Comparison of ENCODE assay signal across 17 cellular contexts in genomic region chr11:75244052-75244814, GRCh38. TPM values are rescaled to one million over a fixed set of nuclear protein-coding genes. Genes with fewer than 3 reads are reported as not detected.
"Had no signal": no experiment of that assay in that cellular context is flagged by ENCODE, and none has a peak within 500 bp of the region (broad histone marks: within the 10 kb centered on the region; RNA-seq: fewer than 3 reads in every experiment).

No MANE protein-coding gene starts in this region.

- H3K27ac ChIP-seq: adrenal gland, left lung, SK-N-MC, VCaP had no signal

- H3K4me3 ChIP-seq: adrenal gland, left lung, SK-N-MC, smooth muscle cell had no signal

- H3K36me3 Mint-ChIP-seq: naive B cell had no signal

- ATAC-seq: activated CD8-positive, alpha-beta T cell treated with anti-CD3 and anti-CD28 coated beads, Interleukin-2, amount 10 ng/mL, durations not matched to agents 7 days and 5 days; esophagus mucosa; left lung; right cardiac atrium; stimulated activated naive CD8-positive, alpha-beta T cell treated with anti-CD3 and anti-CD28 coated beads, Interleukin-15, amount 100 ng/mL, for 72 hours had no signal

- H3K27me3 ChIP-seq: adrenal gland had no signal

- H3K36me3 ChIP-seq: adrenal gland, left lung had no signal

- H3K9me3 Mint-ChIP-seq: activated naive CD4-positive, alpha-beta T cell treated with anti-CD3 and anti-CD28 coated beads for 36 hours; naive B cell; stimulated activated naive CD8-positive, alpha-beta T cell treated with anti-CD3 and anti-CD28 coated beads, Interleukin-15, amount 100 ng/mL, for 72 hours had no signal

- FAIRE-seq: keratinocyte, urothelium cell line had no signal

- DNase-seq: activated CD4-positive, alpha-beta T cell treated with anti-CD3 and anti-CD28 coated beads for 48 hours; activated CD8-positive, alpha-beta T cell treated with anti-CD3 and anti-CD28 coated beads, Interleukin-2, amount 10 ng/mL, durations not matched to agents 7 days and 5 days; activated naive CD4-positive, alpha-beta T cell treated with anti-CD3 and anti-CD28 coated beads for 36 hours; activated T-cell treated with anti-CD3 and anti-CD28 coated beads for 4 hours; mammary epithelial cell; naive B cell; right cardiac atrium; stimulated activated naive CD8-positive, alpha-beta T cell treated with anti-CD3 and anti-CD28 coated beads, Interleukin-15, amount 100 ng/mL, for 72 hours; T1000 had no signal

- H3K27ac Mint-ChIP-seq: activated CD8-positive, alpha-beta T cell treated with anti-CD3 and anti-CD28 coated beads, Interleukin-2, amount 10 ng/mL, durations not matched to agents 7 days and 5 days; activated naive CD4-positive, alpha-beta T cell treated with anti-CD3 and anti-CD28 coated beads for 36 hours; naive B cell; stimulated activated naive CD8-positive, alpha-beta T cell treated with anti-CD3 and anti-CD28 coated beads, Interleukin-15, amount 100 ng/mL, for 72 hours had no signal

- H3K9me3 ChIP-seq: adrenal gland, left lung had no signal

- H3K4me3 Mint-ChIP-seq: activated CD8-positive, alpha-beta T cell treated with anti-CD3 and anti-CD28 coated beads, Interleukin-2, amount 10 ng/mL, durations not matched to agents 7 days and 5 days; activated naive CD4-positive, alpha-beta T cell treated with anti-CD3 and anti-CD28 coated beads for 36 hours had no signal

- H3K4me2 ChIP-seq: smooth muscle cell had no signal

RNA-seq across cellular contexts. Expression of gene TPBGL, which starts 3.7 kb away (rescaled TPM):
- total RNA-seq: activated naive CD4-positive, alpha-beta T cell treated with anti-CD3 and anti-CD28 coated beads for 36 hours; esophagus mucosa had no signal
- polyA plus RNA-seq: keratinocyte had no signal
